ENCODE assay signal across 13 cellular contexts in genomic region chr7:138625084-138625848, GRCh38.
DNase-seq lines count a peak whose midpoint lies in the region; ATAC-seq and TF ChIP-seq lines count a peak whose summit lies in the region.
"Had no signal": no experiment of that assay in that cellular context is flagged by ENCODE, and none has a peak within 500 bp of the region (broad histone marks: within the 10 kb centered on the region; RNA-seq: fewer than 3 reads in every experiment).

No MANE protein-coding gene starts in this region.

- H3K4me3 Mint-ChIP-seq in activated T-cell treated with anti-CD3 and anti-CD28 coated beads, Interleukin-2, amount 50 U/mL, for 24 hours, result no peak overlapping the region
- H3K4me3 Mint-ChIP-seq in WTC11, result no peak overlapping the region

- H3K36me3 ChIP-seq in ascending aorta, result no peaks in the 10 kb centered on the region

- no peak for DNase-seq in activated T-cell treated with anti-CD3 and anti-CD28 coated beads, Interleukin-2, amount 50 U/mL, for 24 hours
- DNase-seq in activated T-cell treated with anti-CD3 and anti-CD28 coated beads for 4 hours (no peak), WTC11 (ENCODE audit: low spot score) (no peak), ascending aorta (ENCODE audit: low spot score in 2 of 2) (no peak)
- peak; percentile 93 for DNase-seq in Jurkat, Clone E6-1 (ENCODE audit: low read depth, low spot score)
- no peak for DNase-seq in stimulated activated naive CD8-positive, alpha-beta T cell treated with anti-CD3 and anti-CD28 coated beads, Interleukin-15, Interleukin-2, amounts not matched to agents 100 U/mL and 50 U/mL, for 24 hours
- DNase-seq: mammary epithelial cell, SHP77 treated with DMSO at 0.1 percent for 48 hours had no signal

- no peaks in the 10 kb centered on the region for H3K9me3 ChIP-seq in ascending aorta

- H3K27ac ChIP-seq in ascending aorta, result no peak overlapping the region
- H3K27ac ChIP-seq: parathyroid adenoma had no signal

- no peaks in the 10 kb centered on the region for H3K4me1 ChIP-seq in ascending aorta
- H3K4me1 ChIP-seq: parathyroid adenoma had no signal

- no peaks in the 10 kb centered on the region for H3K27me3 ChIP-seq in ascending aorta

- CTCF ChIA-PET in WTC11 (lab: Charles Lee), result interaction anchor here (0.6 to 1.5 kb wide), 4 partner anchors 29 to 199 kb away, joined by 3 to 5 read pairs (median 3); partner anchors contain the start of gene ATP6V0A4

- H3K27me3 Mint-ChIP-seq in activated T-cell treated with anti-CD3 and anti-CD28 coated beads, Interleukin-2, amount 50 U/mL, for 24 hours, result no peaks in the 10 kb centered on the region
- no peaks in the 10 kb centered on the region for H3K27me3 Mint-ChIP-seq in WTC11 (ENCODE audit: low read depth)

- no peaks in the 10 kb centered on the region for H3K36me3 Mint-ChIP-seq in activated T-cell treated with anti-CD3 and anti-CD28 coated beads, Interleukin-2, amount 50 U/mL, for 24 hours (ENCODE audit: low read depth)
- no peaks in the 10 kb centered on the region for H3K36me3 Mint-ChIP-seq in WTC11

- intact Hi-C loops in ascending aorta (cut with DNase I), result no loop called here

- POLR2A ChIA-PET in WTC11 (lab: Charles Lee), result no interaction called here

- no peaks in the 10 kb centered on the region for H3K9me3 Mint-ChIP-seq in activated T-cell treated with anti-CD3 and anti-CD28 coated beads, Interleukin-2, amount 50 U/mL, for 24 hours
- no peaks in the 10 kb centered on the region for H3K9me3 Mint-ChIP-seq in WTC11

- H3K4me1 Mint-ChIP-seq in activated T-cell treated with anti-CD3 and anti-CD28 coated beads, Interleukin-2, amount 50 U/mL, for 24 hours (ENCODE audit: low read depth), result peaks cover 39% of the 10 kb centered on the region
- peaks cover 21% of the 10 kb centered on the region for H3K4me1 Mint-ChIP-seq in WTC11

- peak overlapping the region; percentile 44 for H3K27ac Mint-ChIP-seq in activated T-cell treated with anti-CD3 and anti-CD28 coated beads, Interleukin-2, amount 50 U/mL, for 24 hours
- peak overlapping the region; percentile 83 for H3K27ac Mint-ChIP-seq in WTC11

- peak overlapping the region; percentile 31 for H3K4me3 ChIP-seq in Jurkat, Clone E6-1 (ENCODE audit: low read length)
- H3K4me3 ChIP-seq in ascending aorta, result no peak overlapping the region

- TF ChIP-seq CTCF in WTC11 (IDR thresholded peaks at IDR 0.05), result no peak
- TF ChIP-seq CTCF in ascending aorta (IDR thresholded peaks at IDR 0.05), result no peak

- ATAC-seq in WTC11, result no peak; the same call in 1 of the 2 replicates
- peak; percentile 42 for ATAC-seq in stimulated activated naive CD8-positive, alpha-beta T cell treated with anti-CD3 and anti-CD28 coated beads, Interleukin-15, Interleukin-2, amounts not matched to agents 100 U/mL and 50 U/mL, for 24 hours
- no peak for ATAC-seq in GM18873 (IDR thresholded peaks at IDR 0.05; ENCODE audit: low FRiP score, unreplicated experiment)
- no peak for ATAC-seq in GM21528 (IDR thresholded peaks at IDR 0.05; ENCODE audit: low FRiP score, unreplicated experiment)
- ATAC-seq: activated CD4-positive, CD25-positive, alpha-beta regulatory T cell treated with anti-CD3 and anti-CD28 coated beads, Interleukin-2, amount 50 U/mL, for 24 hours; esophagus mucosa had no signal

TF ChIP-seq in WTC11, 78 proteins besides CTCF, POLR2A, EP300 and RAD21:
- TF ChIP-seq ATF1 (CRISPR knock-in tag; IDR thresholded peaks at IDR 0.05), result no peak
- no peak for TF ChIP-seq RORB (CRISPR knock-in tag; IDR thresholded peaks at IDR 0.05)
- TF ChIP-seq PRRX2 (CRISPR knock-in tag; IDR thresholded peaks at IDR 0.05), result no peak
